Comparison of ENCODE assay signal across 8 cellular contexts in genomic region chr4:104490770-104491395, GRCh38. TPM values are rescaled to one million over a fixed set of nuclear protein-coding genes. Genes with fewer than 3 reads are reported as not detected.
DNase-seq lines count a peak whose midpoint lies in the region; ATAC-seq, FAIRE-seq and TF ChIP-seq lines count a peak whose summit lies in the region.

No MANE protein-coding gene starts in this region.

- POLR2A ChIA-PET in A549 (lab: Yijun Ruan, JAX): no interaction called here

- ATAC-seq in A549 (peak; percentile 55 to 57; a peak in 5 of 6 replicates), HG03103 (IDR thresholded peaks at IDR 0.05; ENCODE audit: low read depth, unreplicated experiment) (peak; percentile 34), left lung (peak; percentile 45)
- ATAC-seq in activated CD4-positive, CD25-positive, alpha-beta regulatory T cell treated with anti-CD3 and anti-CD28 coated beads, Interleukin-2, amount 50 U/mL, for 24 hours: peak; percentile 27 to 48

- intact Hi-C loops in dendritic cell treated with granulocyte-macrophage colony-stimulating factor and Interleukin-4, amounts not matched to agents 40 ng/mL and 50 ng/mL, for 4 days (cut with micrococcal nuclease): no loop called here
- intact Hi-C loops in left lung (cut with DNase I): no loop called here

- TF ChIP-seq EP300 in A549 (IDR thresholded peaks at IDR 0.05): no peak

- H3K4me1 ChIP-seq in A549 (peaks cover 13% of the 10 kb centered on the region; the same call in 1 of the 3 replicates), left lung (peaks cover 0 to 14% of the 10 kb centered on the region in 2 donors)

- FAIRE-seq in A549 (lab: Jason Lieb, UNC): no peak

- in situ Hi-C loops in GM18951 (cut with MboI; ENCODE audit: low sequenced_read_pairs, unreplicated experiment): no loop called here

- H3K36me3 ChIP-seq in left lung: no peaks in the 10 kb centered on the region

- H3K27me3 ChIP-seq in left lung: peaks cover 3 to 75% of the 10 kb centered on the region in 2 donors

- peaks cover 25% of the 10 kb centered on the region for H3K4me1 Mint-ChIP-seq in dendritic cell treated with granulocyte-macrophage colony-stimulating factor and Interleukin-4, amounts not matched to agents 40 ng/mL and 50 ng/mL, for 4 days (ENCODE audit: low read depth)

- no peak for TF ChIP-seq CTCF in A549 (IDR thresholded peaks at IDR 0.05)
- TF ChIP-seq CTCF in left lung (IDR thresholded peaks at IDR 0.05): no peak

- DNase-seq in A549 (ENCODE audit: low read depth in 1 of 2, low spot score in 1 of 2) (peak; percentile 11 to 58), NCI-H2196 treated with DMSO at 0.1 percent for 48 hours (lab: John Stamatoyannopoulos, UW; ENCODE audit: unreplicated experiment) (peak; percentile 38), left lung (peak; percentile 50 to 85)
- peak; percentile 8 to 27 for DNase-seq in stimulated activated CD4-positive, alpha-beta T cell treated with anti-CD3 and anti-CD28 coated beads, Interleukin-2, amount 100 ng/mL, for 48 hours

- H3K27ac ChIP-seq in A549: peak overlapping the region; percentile 66 to 85
- peak overlapping the region in 1 of 2 donors; percentile 20 for H3K27ac ChIP-seq in left lung

- H3K9me3 Mint-ChIP-seq in dendritic cell treated with granulocyte-macrophage colony-stimulating factor and Interleukin-4, amounts not matched to agents 40 ng/mL and 50 ng/mL, for 4 days: no peaks in the 10 kb centered on the region

- H3K4me3 ChIP-seq in A549: peak overlapping the region; percentile 79
- peak overlapping the region; percentile 32 to 46 for H3K4me3 ChIP-seq in left lung

- CTCF ChIA-PET in A549 (lab: Yijun Ruan, JAX): no interaction called here

- peak overlapping the region; percentile 90 for H3K4me2 ChIP-seq in A549

- no peaks in the 10 kb centered on the region for H3K9me3 ChIP-seq in A549
- no peaks in the 10 kb centered on the region for H3K9me3 ChIP-seq in left lung

- 6% methylated on average over 13 of the region's 40 CpGs for WGBS in A549 (ENCODE audit: missing lambda C conversion rate)

- peaks cover 74% of the 10 kb centered on the region for H3K27me3 Mint-ChIP-seq in dendritic cell treated with granulocyte-macrophage colony-stimulating factor and Interleukin-4, amounts not matched to agents 40 ng/mL and 50 ng/mL, for 4 days

- H3K36me3 Mint-ChIP-seq in dendritic cell treated with granulocyte-macrophage colony-stimulating factor and Interleukin-4, amounts not matched to agents 40 ng/mL and 50 ng/mL, for 4 days (ENCODE audit: low read depth): no peaks in the 10 kb centered on the region

- peak overlapping the region; percentile 55 for H3K4me3 Mint-ChIP-seq in dendritic cell treated with granulocyte-macrophage colony-stimulating factor and Interleukin-4, amounts not matched to agents 40 ng/mL and 50 ng/mL, for 4 days

- H3K27ac Mint-ChIP-seq in dendritic cell treated with granulocyte-macrophage colony-stimulating factor and Interleukin-4, amounts not matched to agents 40 ng/mL and 50 ng/mL, for 4 days: no peak overlapping the region

- no peak for TF ChIP-seq RAD21 in A549 (conservative IDR thresholded peaks at IDR 0.05 in 1 of 2, IDR thresholded peaks at IDR 0.05 in 1 of 2)

- TF ChIP-seq POLR2A in A549 (IDR thresholded peaks at IDR 0.05; ENCODE audit: low read length): no peak
- TF ChIP-seq POLR2A in GM18951 (IDR thresholded peaks at IDR 0.05; ENCODE audit: extremely low read depth, insufficient read depth, insufficient read length): peak; percentile 63

TF ChIP-seq in A549, 52 proteins besides CTCF, POLR2A, EP300 and RAD21:
- no peak for TF ChIP-seq SREBF2 (IDR thresholded peaks at IDR 0.05)
- TF ChIP-seq MYC (IDR thresholded peaks at IDR 0.05; ENCODE audit: borderline replicate concordance, low read length): no peak
- no peak for TF ChIP-seq ESRRA (IDR thresholded peaks at IDR 0.05; ENCODE audit: borderline replicate concordance, low read length)
- no peak for TF ChIP-seq PBX3 (IDR thresholded peaks at IDR 0.05)
- TF ChIP-seq RCOR1 (IDR thresholded peaks at IDR 0.05; ENCODE audit: low read depth, low read length): no peak
- TF ChIP-seq MAZ (IDR thresholded peaks at IDR 0.05; ENCODE audit: borderline replicate concordance, low read depth, low read length): no peak
- no peak for TF ChIP-seq TP53 (CRISPR knock-in tag; IDR thresholded peaks at IDR 0.05)
- TF ChIP-seq BHLHE40 (IDR thresholded peaks at IDR 0.05; ENCODE audit: low read depth, low read length): no peak
- TF ChIP-seq CBX8 (IDR thresholded peaks at IDR 0.05): no peak
- no peak for TF ChIP-seq JUNB (IDR thresholded peaks at IDR 0.05)
- no peak for TF ChIP-seq HMGXB4 (CRISPR knock-in tag; IDR thresholded peaks at IDR 0.05; ENCODE audit: borderline replicate concordance)
- TF ChIP-seq BCL3 (IDR thresholded peaks at IDR 0.05): no peak
- no peak for TF ChIP-seq SMC3 (IDR thresholded peaks at IDR 0.05)
- no peak for TF ChIP-seq KDM1A (IDR thresholded peaks at IDR 0.05; ENCODE audit: low read depth)
- TF ChIP-seq NR3C1 (IDR thresholded peaks at IDR 0.05): no peak

RNA-seq across cellular contexts. Expression of gene CXXC4, which starts 3.8 kb away (rescaled TPM):
- polyA plus RNA-seq in A549 (2011; rRNA removed) (0.91 and 0.93 TPM in 2 replicates), A549 (2017; fragmentation: RNase III; extraction: RNeasy Plus Mini Kit Qiagen cat#74134 plus additional on column Dnase treatment) (0.03 to 0.04 TPM (median 0.03 TPM) in 3 replicates)
- polyA plus RNA-seq in A549 (2012; cell fraction: cytosol; rRNA removed): 0.09 and 0.13 TPM in 2 replicates
- polyA plus RNA-seq in A549 (2012; cell fraction: nucleus; rRNA removed): 0.28 and 0.59 TPM in 2 replicates
- polyA minus RNA-seq in A549 (2011; rRNA and poly(A)+ RNA removed): 0.54 and 0.79 TPM in 2 replicates
- 1 to 10 TPM in 1 of 2 donors, under 1 TPM in 1; 0.71 to 1.3 TPM for total RNA-seq in left lung

Comparison
In these comparisons a context has a peak if more than half of its experiments do, and no peak if none do; other contexts are left out.
1. DNase-seq: peak in every context shown above with its lines; median percentile 68 in left lung; 38 in NCI-H2196 treated with DMSO at 0.1 percent for 48 hours; 34 in A549; 18 in stimulated activated CD4-positive, alpha-beta T cell treated with anti-CD3 and anti-CD28 coated beads, Interleukin-2, amount 100 ng/mL, for 48 hours.